17 cellular contexts compared by ENCODE assay signal in the genomic region with DNA sequence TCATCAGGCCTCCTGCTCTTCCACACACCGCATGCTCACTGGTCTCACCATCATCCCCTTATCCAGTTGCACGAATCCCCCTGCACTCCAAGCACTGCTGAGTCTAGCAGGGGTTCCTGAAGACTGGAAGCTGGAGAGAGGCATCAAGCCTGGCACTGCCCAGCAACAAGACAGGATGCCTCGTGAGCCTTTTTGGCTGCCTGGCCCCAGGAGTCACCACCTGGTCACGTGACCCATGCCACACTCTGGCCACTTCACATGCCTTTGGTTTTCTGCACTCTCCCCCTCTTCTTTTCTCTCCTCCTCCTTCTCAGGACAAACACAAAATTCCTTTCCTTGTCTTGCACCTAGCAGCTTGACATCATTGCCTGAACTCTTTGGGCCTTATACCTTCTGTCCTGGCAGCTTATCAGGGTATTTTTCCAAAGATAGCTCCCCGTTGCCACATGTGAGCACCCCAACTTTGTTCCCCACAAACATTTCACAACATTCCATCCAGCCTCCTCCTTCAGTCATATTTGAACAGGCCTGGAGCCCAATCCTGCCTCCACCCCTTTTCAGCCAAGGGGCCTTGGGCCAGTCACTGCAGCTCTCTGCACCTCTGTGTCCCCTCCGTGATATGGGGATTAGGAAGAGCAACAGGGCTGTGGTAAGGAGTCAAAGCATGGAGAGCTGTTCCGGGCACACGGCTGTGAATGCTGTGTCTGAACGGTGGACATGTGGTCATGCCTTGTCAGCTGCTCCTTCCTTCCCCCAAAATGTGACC. TPM values are rescaled to one million over a fixed set of nuclear protein-coding genes. Genes with fewer than 3 reads are reported as not detected.
A peak's percentile ranks its signal among the peaks of the same experiment; 100 is the strongest.
DNase-seq lines count a peak whose midpoint lies in the region; ATAC-seq, FAIRE-seq and TF ChIP-seq lines count a peak whose summit lies in the region.
"Had no signal": no experiment of that assay in that cellular context is flagged by ENCODE, and none has a peak within 500 bp of the region (broad histone marks: within the 10 kb centered on the region; RNA-seq: fewer than 3 reads in every experiment).

No MANE protein-coding gene starts in this region.

- no peak overlapping the region for H4K5ac ChIP-seq in IMR-90 (ENCODE audit: low read depth, low read length)

- H2BK120ac ChIP-seq in IMR-90 (ENCODE audit: low read depth, low read length) = no peak overlapping the region

- peak overlapping the region; percentile 33 for H2AFZ ChIP-seq in IMR-90 (replicated peaks; ENCODE audit: low read length, poor library complexity)

- H3K27ac ChIP-seq in BLaER1 treated with 17β-estradiol and CSF1 and Interleukin-3, amounts not matched to agents 10 nM and 100 nM = no peak overlapping the region
- no peak overlapping the region for H3K27ac ChIP-seq in IMR-90 (ENCODE audit: insufficient read depth, low read length)
- H3K27ac ChIP-seq: brain microvascular endothelial cell, epithelial cell of prostate, suprapubic skin had no signal

- TF ChIP-seq RAD21 in IMR-90 (IDR thresholded peaks at IDR 0.05; ENCODE audit: low read length) = no peak

- no TSS peak for BruUV-seq in IMR-90 (replicated peaks; lab: Mats Ljungman, UMichigan)

- DNase-seq in IMR-90 (no peak), bronchial epithelial cell (ENCODE audit: low read depth) (no peak), myocyte (ENCODE audit: low read depth) (peak; percentile 77), lower leg skin (ENCODE audit: low spot score in 2 of 2) (no peak)
- DNase-seq: activated CD4-positive, CD25-positive, alpha-beta regulatory T cell treated with anti-CD3 and anti-CD28 coated beads, Interleukin-2, amount 50 U/mL, for 72 hours; activated naive CD4-positive, alpha-beta T cell treated with anti-CD3 and anti-CD28 coated beads for 36 hours; brain microvascular endothelial cell; Karpas-422; NCI-H1436; NCI-H2227 treated with DMSO at 0.1 percent for 48 hours; stimulated activated CD4-positive, alpha-beta T cell treated with anti-CD3 and anti-CD28 coated beads, Interleukin-4, amount 100 ng/mL, for 4 hours had no signal

- POLR2A ChIA-PET in IMR-90 (lab: Charles Lee; ENCODE audit: unreplicated experiment) = no interaction called here

- no peaks in the 10 kb centered on the region for H3K27me3 ChIP-seq in BLaER1 treated with 17β-estradiol and CSF1 and Interleukin-3, amounts not matched to agents 10 nM and 100 nM
- H3K27me3 ChIP-seq in IMR-90 (ENCODE audit: control insufficient read depth, insufficient read depth, low read length) (no peaks in the 10 kb centered on the region), bronchial epithelial cell (ENCODE audit: control insufficient read depth, insufficient read depth, low read length) (no peaks in the 10 kb centered on the region)
- H3K27me3 ChIP-seq: brain microvascular endothelial cell, suprapubic skin had no signal

- TF ChIP-seq CTCF in IMR-90 (conservative IDR thresholded peaks at IDR 0.05; ENCODE audit: low read depth, low read length) = no peak
- TF ChIP-seq CTCF in bronchial epithelial cell (IDR thresholded peaks at IDR 0.05; ENCODE audit: insufficient read depth, low read length, severe bottlenecking) = no peak
- no peak for TF ChIP-seq CTCF in lower leg skin (IDR thresholded peaks at IDR 0.05)

- no peak overlapping the region for H3K4ac ChIP-seq in IMR-90 (ENCODE audit: low read depth, low read length)

- H3K4me1 ChIP-seq in BLaER1 treated with 17β-estradiol and CSF1 and Interleukin-3, amounts not matched to agents 10 nM and 100 nM = peaks cover 30 to 45% (median 39%) of the 10 kb centered on the region in 10 experiments
- peaks cover 5% of the 10 kb centered on the region for H3K4me1 ChIP-seq in IMR-90 (ENCODE audit: control insufficient read depth, insufficient read depth, low read length)

- H2AK5ac ChIP-seq in IMR-90 (ENCODE audit: low read depth, low read length) = no peak overlapping the region

- H2BK15ac ChIP-seq in IMR-90 (ENCODE audit: low read depth, low read length) = no peak overlapping the region

- H2BK5ac ChIP-seq in IMR-90 (ENCODE audit: low read depth, low read length, poor library complexity, severe bottlenecking) = no peak overlapping the region

- H4K20me1 ChIP-seq in BLaER1 treated with 17β-estradiol and CSF1 and Interleukin-3, amounts not matched to agents 10 nM and 100 nM = peaks cover 14 to 22% (median 18%) of the 10 kb centered on the region in 11 experiments
- H4K20me1 ChIP-seq in IMR-90 (ENCODE audit: insufficient read depth, low read length) = peaks cover 15% of the 10 kb centered on the region

- no peaks in the 10 kb centered on the region for H3K36me3 ChIP-seq in BLaER1 treated with 17β-estradiol and CSF1 and Interleukin-3, amounts not matched to agents 10 nM and 100 nM
- H3K36me3 ChIP-seq in IMR-90 (ENCODE audit: control insufficient read depth, insufficient read depth, low read length) (no peaks in the 10 kb centered on the region), bronchial epithelial cell (ENCODE audit: control insufficient read depth, insufficient read depth, low read length) (no peaks in the 10 kb centered on the region)
- H3K36me3 ChIP-seq: brain microvascular endothelial cell, suprapubic skin had no signal

- peaks cover 12 to 23% of the 10 kb centered on the region in 2 experiments; a peak in 3 of 4 replicates for H3K79me1 ChIP-seq in IMR-90 (ENCODE audit: low read depth in 1 of 2, low read length in 2 of 2)

- 68% methylated on average over 4 of the region's 9 CpGs; no CpG with 5 or more reads in 1 of the 2 experiments for WGBS in IMR-90 (ENCODE audit: extremely low coverage in 2 of 2, insufficient read length in 1 of 2), 2 experiments
- 76 to 83% methylated on average over 9 of the region's 9 CpGs for WGBS in lower leg skin, 2 donors

- in situ Hi-C loops in IMR-90 (cut with MboI; ENCODE audit: low sequenced_read_pairs) = no loop called here

- peak; percentile 52 for FAIRE-seq in bronchial epithelial cell (lab: Jason Lieb, UNC)

- no peaks in the 10 kb centered on the region for H3K9me3 ChIP-seq in BLaER1 treated with 17β-estradiol and CSF1 and Interleukin-3, amounts not matched to agents 10 nM and 100 nM (replicated peaks in 1 of 11)
- H3K9me3 ChIP-seq in IMR-90 (ENCODE audit: control insufficient read depth, insufficient read depth, low read length) = no peaks in the 10 kb centered on the region
- H3K9me3 ChIP-seq: suprapubic skin had no signal

- no peak overlapping the region for H4K91ac ChIP-seq in IMR-90 (ENCODE audit: insufficient read depth, low read depth, low read length)

- H3K9me1 ChIP-seq in IMR-90 (ENCODE audit: insufficient read depth, low read length) = peaks cover 10% of the 10 kb centered on the region

- H3K56ac ChIP-seq in IMR-90 (ENCODE audit: extremely low read depth, insufficient read depth, low read length) = no peak overlapping the region

- H3K18ac ChIP-seq in IMR-90 (ENCODE audit: low read depth, low read length) = no peak overlapping the region

- H3K23ac ChIP-seq in IMR-90 (ENCODE audit: low read depth, low read length) = no peak overlapping the region

- H4K8ac ChIP-seq in IMR-90 (ENCODE audit: low read depth in 2 of 2, low read length in 2 of 2) = no peak overlapping the region

- no peak overlapping the region for H2BK20ac ChIP-seq in IMR-90 (ENCODE audit: low read depth, low read length)

- H3K4me2 ChIP-seq in BLaER1 treated with 17β-estradiol and CSF1 and Interleukin-3, amounts not matched to agents 10 nM and 100 nM = peak overlapping the region in 7 of 11 experiments; percentile 3 to 62 (median 32); a peak in 10 of 22 replicates
- no peak overlapping the region for H3K4me2 ChIP-seq in IMR-90 (ENCODE audit: low read depth, low read length)

- intact Hi-C loops in IMR-90 (cut with micrococcal nuclease) (no loop called here), lower leg skin (cut with DNase I; ENCODE audit: low total_unique reads) (no loop called here)

- CTCF ChIA-PET in IMR-90 (lab: Yijun Ruan, JAX) = no interaction called here

- H2AK9ac ChIP-seq in IMR-90 (replicated peaks; ENCODE audit: low read depth, low read length, poor library complexity) = peak overlapping the region; percentile 80

- no peak overlapping the region for H3K9ac ChIP-seq in BLaER1 treated with 17β-estradiol and CSF1 and Interleukin-3, amounts not matched to agents 10 nM and 100 nM
- H3K9ac ChIP-seq in IMR-90 (ENCODE audit: low read depth, low read length) = no peak overlapping the region

- no peak overlapping the region for H3K4me3 ChIP-seq in BLaER1 treated with 17β-estradiol and CSF1 and Interleukin-3, amounts not matched to agents 10 nM and 100 nM
- no peak overlapping the region for H3K4me3 ChIP-seq in IMR-90 (ENCODE audit: insufficient read depth, low read depth, low read length)
- no peak overlapping the region for H3K4me3 ChIP-seq in bronchial epithelial cell (ENCODE audit: low read depth, low read length)
- H3K4me3 ChIP-seq in lower leg skin (ENCODE audit: low read depth, poor library complexity, severe bottlenecking) = no peak overlapping the region
- H3K4me3 ChIP-seq: suprapubic skin had no signal

- ATAC-seq in IMR-90 (ENCODE audit: low read depth) (no peak), HG03045 (IDR thresholded peaks at IDR 0.05; ENCODE audit: unreplicated experiment) (no peak), HG03521 (IDR thresholded peaks at IDR 0.05; ENCODE audit: unreplicated experiment) (no peak), GM18502 (IDR thresholded peaks at IDR 0.05; ENCODE audit: poor library complexity, unreplicated experiment) (no peak)

- dilution Hi-C loops in IMR-90 (cut with HindIII; ENCODE audit: low sequenced_read_pairs, unreplicated experiment) = no loop called here

- no peak overlapping the region for H3K14ac ChIP-seq in IMR-90 (replicated peaks; ENCODE audit: low read depth, low read length)

- TF ChIP-seq POLR2A in IMR-90 (IDR thresholded peaks at IDR 0.05; ENCODE audit: low read depth, low read length) = no peak
- TF ChIP-seq POLR2A in lower leg skin (IDR thresholded peaks at IDR 0.05) = no peak

TF ChIP-seq in IMR-90, 13 proteins besides CTCF, POLR2A, EP300 and RAD21:
- TF ChIP-seq USF2 (IDR thresholded peaks at IDR 0.05; ENCODE audit: low read depth, low read length) = peak; percentile 23; the same call in 1 of the 2 replicates
- TF ChIP-seq MXI1 (IDR thresholded peaks at IDR 0.05; ENCODE audit: borderline replicate concordance, low read depth, low read length) = no peak
- no peak for TF ChIP-seq FOS (IDR thresholded peaks at IDR 0.05; ENCODE audit: low read depth, low read length)
- no peak for TF ChIP-seq RFX5 (IDR thresholded peaks at IDR 0.05; ENCODE audit: low read depth, low read length)

RNA-seq across cellular contexts. Expression of gene PACSIN2, which starts 2.8 kb away (rescaled TPM):
- total RNA-seq in IMR-90 (2012; rRNA removed) = 98.0 and 118 TPM in 2 replicates
- 85.0 and 92.2 TPM in 2 replicates for polyA plus RNA-seq in IMR-90 (2012; rRNA removed)
- 72.9 and 85.4 TPM in 2 replicates for polyA plus RNA-seq in IMR-90 (2012; cell fraction: cytosol; rRNA removed)
- 56.7 and 72.6 TPM in 2 replicates for polyA plus RNA-seq in IMR-90 (2012; cell fraction: nucleus; rRNA removed; ENCODE audit: low replicate concordance)
- 49.8 and 68.9 TPM in 2 replicates for total RNA-seq in bronchial epithelial cell
- 45.5 and 49.3 TPM in 2 replicates for total RNA-seq in myocyte
- 47.2 TPM for polyA plus RNA-seq in myocyte (2012)
- 10 to 100 TPM; 46.3 to 88.8 (median 58.2) TPM for total RNA-seq in lower leg skin
